In genomic region chr18:63100626-63100900, GRCh38 we compare ENCODE assay signal across 30 cellular contexts.
DNase-seq lines count a peak whose midpoint lies in the region; ATAC-seq and TF ChIP-seq lines count a peak whose summit lies in the region.
"Had no signal": no experiment of that assay in that cellular context is flagged by ENCODE, and none has a peak within 500 bp of the region (broad histone marks: within the 10 kb centered on the region; RNA-seq: fewer than 3 reads in every experiment).

No MANE protein-coding gene starts in this region.

- no peak overlapping the region for H3K4me3 Mint-ChIP-seq in activated naive CD4-positive, alpha-beta T cell treated with anti-CD3 and anti-CD28 coated beads, Interleukin-2, amount 10 ng/mL, durations not matched to agents 7 days and 5 days
- H3K4me3 Mint-ChIP-seq: activated CD4-positive, alpha-beta memory T cell treated with anti-CD3 and anti-CD28 coated beads for 36 hours; activated naive CD8-positive, alpha-beta T cell; stimulated activated memory B cell treated with anti-CD40 and anti-IgM and Interleukin-4, amounts not matched to agents 10 μg/mL and 1 μg/mL and 100 μg/mL, for 72 hours had no signal

- H3K9ac ChIP-seq in duodenal mucosa (ENCODE audit: low read depth in 1 of 2, low read length in 2 of 2): no peak overlapping the region

- intact Hi-C loops in psoas muscle (cut with DNase I): no loop called here

- no peaks in the 10 kb centered on the region for H3K36me3 ChIP-seq in duodenal mucosa (ENCODE audit: control insufficient read depth in 1 of 2, insufficient read depth in 2 of 2, low read length in 2 of 2)
- H3K36me3 ChIP-seq in psoas muscle (ENCODE audit: insufficient read depth in 1 of 2, low read depth in 1 of 2): no peaks in the 10 kb centered on the region
- H3K36me3 ChIP-seq: ascending aorta, cardiac muscle cell, left lung, prostate gland, upper lobe of left lung had no signal

- H3K36me3 Mint-ChIP-seq in activated naive CD4-positive, alpha-beta T cell treated with anti-CD3 and anti-CD28 coated beads, Interleukin-2, amount 10 ng/mL, durations not matched to agents 7 days and 5 days: peaks cover 12% of the 10 kb centered on the region
- H3K36me3 Mint-ChIP-seq: activated CD4-positive, alpha-beta memory T cell treated with anti-CD3 and anti-CD28 coated beads for 36 hours; stimulated activated memory B cell treated with anti-CD40 and anti-IgM and Interleukin-4, amounts not matched to agents 10 μg/mL and 1 μg/mL and 100 μg/mL, for 72 hours had no signal

- WGBS in psoas muscle, 3 donors: 85 to 90% (median 88%) methylated on average over 4 of the region's 4 CpGs

- H3K4me1 Mint-ChIP-seq in activated naive CD4-positive, alpha-beta T cell treated with anti-CD3 and anti-CD28 coated beads, Interleukin-2, amount 10 ng/mL, durations not matched to agents 7 days and 5 days: peaks cover 77% of the 10 kb centered on the region

- ATAC-seq in psoas muscle: no peak
- no peak for ATAC-seq in HG03045 (IDR thresholded peaks at IDR 0.05; ENCODE audit: unreplicated experiment)
- ATAC-seq: activated CD4-positive, CD25-positive, alpha-beta regulatory T cell treated with anti-CD3 and anti-CD28 coated beads, Interleukin-2, amount 50 U/mL, for 24 hours; effector memory CD8-positive, alpha-beta T cell; stimulated activated memory B cell treated with anti-CD40 and anti-IgM and Interleukin-4, amounts not matched to agents 10 μg/mL and 1 μg/mL and 100 μg/mL, for 72 hours had no signal

- H3K27me3 ChIP-seq in duodenal mucosa (ENCODE audit: control insufficient read depth in 1 of 2, insufficient read depth in 2 of 2, low read length in 2 of 2) (no peaks in the 10 kb centered on the region), psoas muscle (ENCODE audit: insufficient read depth in 3 of 3, low read length in 2 of 3) (no peaks in the 10 kb centered on the region)
- H3K27me3 ChIP-seq: ascending aorta, cardiac muscle cell, left lung, upper lobe of left lung had no signal

- DNase-seq in activated naive CD4-positive, alpha-beta T cell treated with anti-CD3 and anti-CD28 coated beads, Interleukin-2, amount 10 ng/mL, durations not matched to agents 7 days and 5 days: no peak
- DNase-seq in activated naive CD4-positive, alpha-beta T cell (lab: John Stamatoyannopoulos, UW): no peak
- DNase-seq in Jurkat, Clone E6-1 (ENCODE audit: low read depth, low spot score): no peak
- DNase-seq in psoas muscle (no peak), NCI-H2029 treated with DMSO at 0.1 percent for 48 hours (lab: John Stamatoyannopoulos, UW) (no peak), NOMO-1 (lab: John Stamatoyannopoulos, UW; ENCODE audit: unreplicated experiment in 2 of 2) (no peak)
- DNase-seq: activated CD4-positive, alpha-beta memory T cell treated with anti-CD3 and anti-CD28 coated beads for 36 hours; cortex of kidney; DMS79 treated with DMSO at 0.1 percent for 48 hours; effector memory CD8-positive, alpha-beta T cell; HCEC 1CT; NCI-H1048; NCI-H1694 treated with DMSO at 0.1 percent for 48 hours; NCI-H2171; NCI-H510A; nucleus accumbens; substantia nigra had no signal

- H3K9me3 ChIP-seq in duodenal mucosa (ENCODE audit: control insufficient read depth in 1 of 2, low read length in 2 of 2) (no peaks in the 10 kb centered on the region), psoas muscle (no peaks in the 10 kb centered on the region)
- H3K9me3 ChIP-seq: ascending aorta, left lung, prostate gland, upper lobe of left lung had no signal

- CTCF ChIA-PET in activated naive CD4-positive, alpha-beta T cell treated with anti-CD3 and anti-CD28 coated beads, Interleukin-2, amount 10 ng/mL, durations not matched to agents 7 days and 5 days (lab: Charles Lee): interaction anchor here (1.2 kb wide), 1 partner anchor 21 kb away, joined by 3 read pairs; no protein-coding TSS in a partner anchor

- H3K27me3 Mint-ChIP-seq in activated naive CD4-positive, alpha-beta T cell treated with anti-CD3 and anti-CD28 coated beads, Interleukin-2, amount 10 ng/mL, durations not matched to agents 7 days and 5 days: peaks cover 25% of the 10 kb centered on the region

- H3K4me3 ChIP-seq in Jurkat, Clone E6-1 (ENCODE audit: low read length): peak overlapping the region; percentile 31
- no peak overlapping the region for H3K4me3 ChIP-seq in duodenal mucosa (ENCODE audit: low read depth in 1 of 2, low read length in 2 of 2)
- H3K4me3 ChIP-seq in psoas muscle: no peak overlapping the region
- H3K4me3 ChIP-seq: ascending aorta, cardiac muscle cell, left lung, prostate gland, SK-N-MC, upper lobe of left lung had no signal

- peak overlapping the region; percentile 3 for H3K27ac Mint-ChIP-seq in activated naive CD4-positive, alpha-beta T cell treated with anti-CD3 and anti-CD28 coated beads, Interleukin-2, amount 10 ng/mL, durations not matched to agents 7 days and 5 days
- H3K27ac Mint-ChIP-seq: activated CD4-positive, alpha-beta memory T cell treated with anti-CD3 and anti-CD28 coated beads for 36 hours; activated naive CD8-positive, alpha-beta T cell; activated T-helper 2 cell treated with anti-CD3 and anti-CD28 coated beads, Interferon-gamma antibody, Interleukin-2, Interleukin-4, amounts not matched to agents 10 μg/mL and 5 μg/mL and 100 μg/mL, durations not matched to agents 14 hours and 24 hours and 36 hours; stimulated activated memory B cell treated with anti-CD40 and anti-IgM and Interleukin-4, amounts not matched to agents 10 μg/mL and 1 μg/mL and 100 μg/mL, for 72 hours had no signal

- peak overlapping the region; percentile 23 for H3K27ac ChIP-seq in duodenal mucosa (ENCODE audit: low read depth, low read length)
- peak overlapping the region; percentile 36 for H3K27ac ChIP-seq in psoas muscle
- H3K27ac ChIP-seq: ascending aorta, cardiac muscle cell, left lung, prostate gland, RWPE1, SK-N-MC had no signal

- no peak for TF ChIP-seq CTCF in psoas muscle (IDR thresholded peaks at IDR 0.05)

- peaks cover 33 to 35% of the 10 kb centered on the region in 2 donors for H3K4me1 ChIP-seq in duodenal mucosa (ENCODE audit: control insufficient read depth in 1 of 2, insufficient read depth in 2 of 2, low read length in 2 of 2)
- H3K4me1 ChIP-seq in psoas muscle: peaks cover 12% of the 10 kb centered on the region
- H3K4me1 ChIP-seq: ascending aorta, prostate gland had no signal

- H3K9me3 Mint-ChIP-seq in activated naive CD4-positive, alpha-beta T cell treated with anti-CD3 and anti-CD28 coated beads, Interleukin-2, amount 10 ng/mL, durations not matched to agents 7 days and 5 days: peaks cover 10% of the 10 kb centered on the region
- H3K9me3 Mint-ChIP-seq: effector memory CD8-positive, alpha-beta T cell had no signal
